ENCODE assay signal across 9 cellular contexts in genomic region chr15:59611277-59612260, GRCh38.
DNase-seq lines count a peak whose midpoint lies in the region; ATAC-seq and TF ChIP-seq lines count a peak whose summit lies in the region.
"Had no signal": no experiment of that assay in that cellular context is flagged by ENCODE, and none has a peak within 500 bp of the region (broad histone marks: within the 10 kb centered on the region; RNA-seq: fewer than 3 reads in every experiment).

TSS of gene GCNT3 (plus strand) at chr15:59611783. CDS start at chr15:59618239, 6,456 bp downstream.

- ATAC-seq in stimulated activated memory B cell treated with anti-CD40 and anti-IgM and Interleukin-4, amounts not matched to agents 10 μg/mL and 1 μg/mL and 100 μg/mL, for 72 hours, result no peak
- no peak for ATAC-seq in HG03571 (IDR thresholded peaks at IDR 0.05; ENCODE audit: unreplicated experiment)
- ATAC-seq: natural killer cell had no signal

- H3K27ac Mint-ChIP-seq in stimulated activated memory B cell treated with anti-CD40 and anti-IgM and Interleukin-4, amounts not matched to agents 10 μg/mL and 1 μg/mL and 100 μg/mL, for 72 hours, result peak within 1 kb of the TSS; percentile 75
- H3K27ac Mint-ChIP-seq: natural killer cell had no signal

- H3K4me1 ChIP-seq in HEK293 (ENCODE audit: control insufficient read depth, insufficient read depth, low read length), result no peaks in the 10 kb centered on the region

- H3K4me3 Mint-ChIP-seq in stimulated activated memory B cell treated with anti-CD40 and anti-IgM and Interleukin-4, amounts not matched to agents 10 μg/mL and 1 μg/mL and 100 μg/mL, for 72 hours, result no peak within 1 kb of the TSS
- H3K4me3 Mint-ChIP-seq: natural killer cell had no signal

- TF ChIP-seq CTCF in HEK293 (tag by site-specific recombination; IDR thresholded peaks at IDR 0.05) (no peak), WERI-Rb-1 (IDR thresholded peaks at IDR 0.05; ENCODE audit: low read depth, low read length) (no peak)

- peaks cover 19% of the 10 kb centered on the region for H3K4me1 Mint-ChIP-seq in stimulated activated memory B cell treated with anti-CD40 and anti-IgM and Interleukin-4, amounts not matched to agents 10 μg/mL and 1 μg/mL and 100 μg/mL, for 72 hours

- TF ChIP-seq POLR2A in erythroblast (IDR thresholded peaks at IDR 0.05; ENCODE audit: low read length), result no peak

- CTCF ChIA-PET in HEK293 (lab: Yijun Ruan, JAX), result interaction anchor here (0.6 kb wide), 1 partner anchor 13 kb away, joined by 5 read pairs; no protein-coding TSS in a partner anchor

- H3K27ac ChIP-seq in HEK293 (ENCODE audit: extremely low read depth, low read depth, low read length), result no peak within 1 kb of the TSS
- no peak within 1 kb of the TSS for H3K27ac ChIP-seq in WERI-Rb-1

- peaks cover 18% of the 10 kb centered on the region for H3K27me3 Mint-ChIP-seq in stimulated activated memory B cell treated with anti-CD40 and anti-IgM and Interleukin-4, amounts not matched to agents 10 μg/mL and 1 μg/mL and 100 μg/mL, for 72 hours

- peaks cover 4% of the 10 kb centered on the region for H3K9me3 Mint-ChIP-seq in stimulated activated memory B cell treated with anti-CD40 and anti-IgM and Interleukin-4, amounts not matched to agents 10 μg/mL and 1 μg/mL and 100 μg/mL, for 72 hours
- H3K9me3 Mint-ChIP-seq: natural killer cell had no signal

- H3K9me3 ChIP-seq in HEK293 (ENCODE audit: control insufficient read depth, insufficient read depth, low read depth, low read length), result no peaks in the 10 kb centered on the region
- peaks cover 2% of the 10 kb centered on the region for H3K9me3 ChIP-seq in WERI-Rb-1 (ENCODE audit: severe bottlenecking)

- H3K27me3 ChIP-seq in WERI-Rb-1 (ENCODE audit: insufficient read depth, low read depth, severe bottlenecking), result no peaks in the 10 kb centered on the region

- peaks cover 6% of the 10 kb centered on the region for H3K36me3 Mint-ChIP-seq in stimulated activated memory B cell treated with anti-CD40 and anti-IgM and Interleukin-4, amounts not matched to agents 10 μg/mL and 1 μg/mL and 100 μg/mL, for 72 hours
- H3K36me3 Mint-ChIP-seq: natural killer cell had no signal

- H3K36me3 ChIP-seq in HEK293 (ENCODE audit: control insufficient read depth in 2 of 2, insufficient read depth in 1 of 2, low read length in 2 of 2), result no peaks in the 10 kb centered on the region
- no peaks in the 10 kb centered on the region for H3K36me3 ChIP-seq in WERI-Rb-1

- POLR2A ChIA-PET in HEK293 (lab: Yijun Ruan, JAX), result no interaction called here

- DNase-seq in SW480 (ENCODE audit: low spot score) (peak; percentile 49), glomerular visceral epithelial cell (ENCODE audit: extremely low spot score) (peak; percentile 81), WERI-Rb-1 (no peak), erythroblast (lab: John Stamatoyannopoulos, UW) (no peak)
- no peak for DNase-seq in stimulated activated naive CD4-positive, alpha-beta T cell treated with Interleukin-2 at 50 U/mL for 16 hours (lab: John Stamatoyannopoulos, UW)
- DNase-seq: natural killer cell had no signal

- no peak within 1 kb of the TSS for H3K4me3 ChIP-seq in HEK293 (ENCODE audit: low read depth, low read length)
- H3K4me3 ChIP-seq in WERI-Rb-1 (ENCODE audit: low read depth, low read length), result no peak within 1 kb of the TSS

TF ChIP-seq in HEK293, 187 proteins besides CTCF, POLR2A, EP300 and RAD21:
- TF ChIP-seq ZSCAN30 (tag by site-specific recombination; IDR thresholded peaks at IDR 0.05) (no peak), BCL11B (tag by site-specific recombination; IDR thresholded peaks at IDR 0.05; ENCODE audit: low read depth) (no peak), PRDM1 (tag by site-specific recombination; IDR thresholded peaks at IDR 0.05) (0 out of 2 replicates have a peak, but pooled peaks have one; percentile 19)

Comparison
In these comparisons a context has a peak if more than half of its experiments do, and no peak if none do; other contexts are left out.
1. DNase-seq: peak in SW480 (single experiment) and glomerular visceral epithelial cell (single experiment); none in stimulated activated naive CD4-positive, alpha-beta T cell treated with Interleukin-2 at 50 U/mL for 16 hours (single experiment), WERI-Rb-1 (single experiment) and erythroblast (0 of 2).